9 cellular contexts compared by ENCODE assay signal in the genomic region with DNA sequence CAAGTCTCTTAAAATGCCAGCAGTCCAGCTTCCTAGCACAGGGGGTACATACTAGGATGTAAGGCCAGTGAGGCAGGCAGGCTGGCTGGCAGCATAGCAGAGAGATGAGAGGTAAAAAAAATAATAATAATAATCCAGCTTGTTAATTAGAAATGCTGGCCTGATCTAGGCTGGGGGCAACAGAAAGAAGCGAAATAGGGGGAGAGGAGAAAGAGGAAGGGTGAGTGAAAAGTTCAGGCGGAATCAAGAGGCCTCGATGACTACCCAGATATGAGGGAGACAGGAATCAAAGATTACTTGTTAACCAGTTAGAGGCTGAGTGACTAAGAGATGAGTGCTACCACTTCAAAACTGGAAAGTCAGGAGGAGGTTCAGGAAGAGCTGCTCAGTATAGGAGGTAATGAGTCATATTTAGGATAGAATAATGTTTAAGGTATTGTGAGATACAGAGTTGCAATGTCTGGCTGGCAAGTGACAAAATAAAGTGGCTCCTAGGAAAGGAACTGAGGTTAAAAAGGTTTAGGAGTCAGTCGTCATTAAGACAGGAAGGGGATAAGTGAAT. TPM values are rescaled to one million over a fixed set of nuclear protein-coding genes. Genes with fewer than 3 reads are reported as not detected.
DNase-seq lines count a peak whose midpoint lies in the region; ATAC-seq and TF ChIP-seq lines count a peak whose summit lies in the region.
"Had no signal": no experiment of that assay in that cellular context is flagged by ENCODE, and none has a peak within 500 bp of the region (broad histone marks: within the 10 kb centered on the region; RNA-seq: fewer than 3 reads in every experiment).

No MANE protein-coding gene starts in this region.

- TF ChIP-seq CTCF in DND-41 (IDR thresholded peaks at IDR 0.05; ENCODE audit: borderline replicate concordance, extremely low read depth, low read length, poor library complexity, severe bottlenecking) = no peak
- no peak for TF ChIP-seq CTCF in natural killer cell (IDR thresholded peaks at IDR 0.05)
- no peak for TF ChIP-seq CTCF in nephron progenitor cell (IDR thresholded peaks at IDR 0.05)

- H3K4me3 ChIP-seq in DND-41 (ENCODE audit: low read depth in 1 of 2, low read length in 2 of 2) = no peak overlapping the region

- H4K20me1 ChIP-seq in DND-41 (ENCODE audit: insufficient read depth, low read length) = no peaks in the 10 kb centered on the region

- H3K36me3 Mint-ChIP-seq in natural killer cell (peaks cover 10% of the 10 kb centered on the region), nephron progenitor cell (ENCODE audit: low read depth) (peaks cover 7% of the 10 kb centered on the region)
- H3K36me3 Mint-ChIP-seq: mesothelial cell of epicardium had no signal

- H3K9ac ChIP-seq in DND-41 (ENCODE audit: low read depth, low read length) = no peak overlapping the region

- DNase-seq in DND-41 (no peak), LHCN-M2 (ENCODE audit: low read depth) (peak; percentile 71), astrocyte of the hippocampus (ENCODE audit: low read depth, low spot score) (peak; percentile 61), natural killer cell (no peak), nephron progenitor cell (no peak), inferior parietal cortex (ENCODE audit: extremely low spot score) (no peak)

- H3K4me1 ChIP-seq in DND-41 (ENCODE audit: insufficient read depth, low read length) = peaks cover 38% of the 10 kb centered on the region

- H3K4me2 ChIP-seq in DND-41 (ENCODE audit: insufficient read depth, low read length) = peak overlapping the region; percentile 95; the same call in 1 of the 2 replicates

- H2AFZ ChIP-seq in DND-41 (ENCODE audit: low read depth, low read length) = no peak overlapping the region

- peaks cover 19% of the 10 kb centered on the region for H3K36me3 ChIP-seq in DND-41 (ENCODE audit: insufficient read depth, low read length)

- H3K27me3 Mint-ChIP-seq in natural killer cell (ENCODE audit: low read depth in 2 of 2) (no peaks in the 10 kb centered on the region), nephron progenitor cell (ENCODE audit: low read depth, poor library complexity) (no peaks in the 10 kb centered on the region)

- H3K27ac ChIP-seq in DND-41 (ENCODE audit: low read length) = no peak overlapping the region

- H3K4me3 Mint-ChIP-seq in natural killer cell (peak overlapping the region; percentile 17), nephron progenitor cell (no peak overlapping the region)
- H3K4me3 Mint-ChIP-seq: mesothelial cell of epicardium had no signal

- ATAC-seq in DND-41 (ENCODE audit: insufficient read depth, low read depth) (no peak), natural killer cell (no peak), GM21390 (IDR thresholded peaks at IDR 0.05; ENCODE audit: unreplicated experiment) (no peak), HG02623 (IDR thresholded peaks at IDR 0.05; ENCODE audit: unreplicated experiment) (no peak)

- H3K79me2 ChIP-seq in DND-41 (ENCODE audit: insufficient read depth, low read length) = peaks cover 41% of the 10 kb centered on the region

- H3K4me1 Mint-ChIP-seq in natural killer cell = peaks cover 27 to 39% of the 10 kb centered on the region in 2 donors
- peaks cover 28% of the 10 kb centered on the region for H3K4me1 Mint-ChIP-seq in nephron progenitor cell

- no peaks in the 10 kb centered on the region for H3K27me3 ChIP-seq in DND-41 (ENCODE audit: insufficient read depth, low read length, poor library complexity)

- intact Hi-C loops in natural killer cell (cut with micrococcal nuclease) = loop anchor here (2.0 kb wide), 1 partner anchor 14 kb away; no protein-coding TSS in a partner anchor

- H3K9me3 ChIP-seq in DND-41 (ENCODE audit: insufficient read depth, low read length, severe bottlenecking) = no peaks in the 10 kb centered on the region

- H3K9me3 Mint-ChIP-seq in natural killer cell (no peaks in the 10 kb centered on the region), nephron progenitor cell (no peaks in the 10 kb centered on the region)
- H3K9me3 Mint-ChIP-seq: mesothelial cell of epicardium had no signal

- H3K27ac Mint-ChIP-seq in natural killer cell (peak overlapping the region in 1 of 2 donors; percentile 6), nephron progenitor cell (no peak overlapping the region)
- H3K27ac Mint-ChIP-seq: mesothelial cell of epicardium had no signal

RNA-seq across cellular contexts. Expression of gene ALKBH8, which starts 2.8 kb away (rescaled TPM):
- total RNA-seq in LHCN-M2 (2014; rRNA removed) (4.8 and 7.9 TPM in 2 replicates), natural killer cell (10 to 100 TPM in 1 of 3 donors, 1 to 10 TPM in 2; 6.9 to 11.8 (median 9.0) TPM)
- 2.1 TPM for polyA plus RNA-seq in LHCN-M2 (2012)

RNA-seq across cellular contexts. Expression of gene ELMOD1, which starts 28.2 kb away (rescaled TPM):
- total RNA-seq in LHCN-M2 (2014; rRNA removed) = 0.45 and 1.4 TPM in 2 replicates
- 1.9 TPM for polyA plus RNA-seq in LHCN-M2 (2012)
- total RNA-seq in natural killer cell = not detected

Comparison
In these comparisons a context has a peak if more than half of its experiments do, and no peak if none do; other contexts are left out.
1. DNase-seq: peak in LHCN-M2 (single experiment) and astrocyte of the hippocampus (single experiment); none in DND-41 (single experiment), natural killer cell (single experiment), nephron progenitor cell (single experiment) and inferior parietal cortex (single experiment).